In the genomic region with DNA sequence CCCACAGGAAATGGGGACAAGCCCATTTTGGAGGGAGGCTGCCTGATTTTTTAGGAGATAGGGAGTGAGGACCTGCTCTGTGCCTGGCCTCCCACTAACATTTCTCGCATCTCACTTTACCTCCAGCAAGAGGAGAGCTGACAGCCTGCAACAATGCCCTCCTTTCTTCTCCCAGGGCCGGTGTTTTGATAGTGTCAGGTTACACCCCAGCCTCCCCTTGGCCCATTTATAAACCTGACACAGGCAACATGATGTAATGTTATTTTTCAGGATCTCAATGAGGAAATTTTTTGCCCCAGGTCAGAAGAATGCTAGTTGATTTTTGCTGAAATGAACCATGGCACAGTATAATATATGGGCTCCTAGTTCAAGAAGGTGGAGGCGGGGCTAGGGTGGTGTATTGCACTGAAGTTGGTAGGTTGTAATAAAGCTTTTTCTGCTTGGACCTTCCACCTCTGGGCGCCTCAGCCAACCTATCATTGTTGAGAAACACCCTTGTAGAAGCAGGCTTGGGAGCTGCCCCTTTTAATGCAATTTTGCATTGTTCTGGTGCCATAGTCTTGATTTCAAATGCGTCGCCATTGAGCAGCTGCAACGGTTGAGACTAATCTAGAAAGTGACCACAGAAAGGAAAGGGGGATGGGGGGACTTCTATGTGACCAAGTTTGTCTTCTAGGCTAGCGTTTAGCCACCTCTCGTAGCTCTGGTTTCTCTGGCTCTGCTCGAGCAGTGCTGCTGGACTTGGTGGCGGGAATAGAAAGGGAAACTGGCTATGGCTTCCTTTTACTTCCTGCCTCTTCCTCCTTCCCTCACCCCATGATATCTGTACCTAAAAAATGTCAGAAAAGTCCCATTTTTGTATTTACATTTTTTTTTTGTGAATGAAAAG, we compare ENCODE assay signal across 9 cellular contexts. TPM values are rescaled to one million over a fixed set of nuclear protein-coding genes. Genes with fewer than 3 reads are reported as not detected.
DNase-seq lines count a peak whose midpoint lies in the region; ATAC-seq, FAIRE-seq and TF ChIP-seq lines count a peak whose summit lies in the region.
"Had no signal": no experiment of that assay in that cellular context is flagged by ENCODE, and none has a peak within 500 bp of the region (broad histone marks: within the 10 kb centered on the region; RNA-seq: fewer than 3 reads in every experiment).

No MANE protein-coding gene starts in this region.

- intact Hi-C loops in left colon (cut with DNase I, micrococcal nuclease) = no loop called here

- H3K4me1 ChIP-seq in A549 = peaks cover 66% of the 10 kb centered on the region

- no peak for TF ChIP-seq CTCF in A549 (IDR thresholded peaks at IDR 0.05)

- H3K4me3 ChIP-seq in A549 = no peak overlapping the region
- H3K4me3 ChIP-seq: BLaER1 treated with 17β-estradiol and CSF1 and Interleukin-3, amounts not matched to agents 10 nM and 100 nM had no signal

- no peak for TF ChIP-seq POLR2A in A549 (IDR thresholded peaks at IDR 0.05; ENCODE audit: low read length)

- no peaks in the 10 kb centered on the region for H3K9me3 ChIP-seq in A549
- H3K9me3 ChIP-seq: BLaER1 treated with 17β-estradiol and CSF1 and Interleukin-3, amounts not matched to agents 10 nM and 100 nM had no signal

- no peak for FAIRE-seq in A549 (lab: Jason Lieb, UNC)

- WGBS in A549 (ENCODE audit: missing lambda C conversion rate) = 64% methylated on average over 11 of the region's 11 CpGs

- H3K27ac ChIP-seq in A549 = peak overlapping the region; percentile 47 to 83; a peak in 5 of 6 replicates
- H3K27ac ChIP-seq: BLaER1 treated with 17β-estradiol and CSF1 and Interleukin-3, amounts not matched to agents 10 nM and 100 nM had no signal

- peak; percentile 29 to 73 for DNase-seq in A549 (ENCODE audit: low read depth in 1 of 2, low spot score in 1 of 2)
- DNase-seq in NCI-H1417 treated with DMSO at 0.1 percent for 48 hours (lab: John Stamatoyannopoulos, UW) = peak; percentile 46
- peak; percentile 94 for DNase-seq in astrocyte of the hippocampus (ENCODE audit: low read depth, low spot score)
- DNase-seq in left colon = peak; percentile 78
- no peak for DNase-seq in HUDEP-2 (lab: John Stamatoyannopoulos, UW; ENCODE audit: unreplicated experiment in 76 of 76)
- DNase-seq in ureter (ENCODE audit: low spot score) = no peak
- no peak for DNase-seq in inferior parietal cortex (ENCODE audit: extremely low spot score)

- CTCF ChIA-PET in A549 (lab: Yijun Ruan, JAX) = interaction anchor here (0.6 to 1.7 kb wide), 3 partner anchors 21 to 175 kb away, joined by 3 to 4 read pairs (median 4); no protein-coding TSS in a partner anchor

- TF ChIP-seq RAD21 in A549 (conservative IDR thresholded peaks at IDR 0.05 in 1 of 2, IDR thresholded peaks at IDR 0.05 in 1 of 2) = no peak

- POLR2A ChIA-PET in A549 (lab: Yijun Ruan, JAX) = interaction anchor here (0.7 to 2.2 kb wide), 3 partner anchors 8 to 164 kb away, joined by 3 to 6 read pairs (median 3); a partner anchor contains a TSS

- peak overlapping the region; percentile 62 for H3K4me2 ChIP-seq in A549
- H3K4me2 ChIP-seq: BLaER1 treated with 17β-estradiol and CSF1 and Interleukin-3, amounts not matched to agents 10 nM and 100 nM had no signal

- ATAC-seq in A549 (peak; percentile 77 to 84), left colon (peak; percentile 84), HG03196 (IDR thresholded peaks at IDR 0.05; ENCODE audit: unreplicated experiment) (no peak)

- peak; percentile 20 to 30; a peak in 2 of 5 replicates for TF ChIP-seq EP300 in A549 (IDR thresholded peaks at IDR 0.05)

TF ChIP-seq in A549, 52 proteins besides CTCF, POLR2A, EP300 and RAD21 (continues in another document):
- TF ChIP-seq HOXB5 (CRISPR knock-in tag; IDR thresholded peaks at IDR 0.05) = 0 out of 2 replicates have a peak, but pooled peaks have one; percentile 35
- TF ChIP-seq HDAC2 (IDR thresholded peaks at IDR 0.05) = no peak
- no peak for TF ChIP-seq CHD2 (IDR thresholded peaks at IDR 0.05; ENCODE audit: low read length, partially characterized antibody)
- TF ChIP-seq, protein P1, sequence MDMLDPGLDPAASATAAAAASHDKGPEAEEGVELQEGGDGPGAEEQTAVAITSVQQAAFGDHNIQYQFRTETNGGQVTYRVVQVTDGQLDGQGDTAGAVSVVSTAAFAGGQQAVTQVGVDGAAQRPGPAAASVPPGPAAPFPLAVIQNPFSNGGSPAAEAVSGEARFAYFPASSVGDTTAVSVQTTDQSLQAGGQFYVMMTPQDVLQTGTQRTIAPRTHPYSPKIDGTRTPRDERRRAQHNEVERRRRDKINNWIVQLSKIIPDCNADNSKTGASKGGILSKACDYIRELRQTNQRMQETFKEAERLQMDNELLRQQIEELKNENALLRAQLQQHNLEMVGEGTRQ (IDR thresholded peaks at IDR 0.05) = no peak
- TF ChIP-seq, protein P2, sequence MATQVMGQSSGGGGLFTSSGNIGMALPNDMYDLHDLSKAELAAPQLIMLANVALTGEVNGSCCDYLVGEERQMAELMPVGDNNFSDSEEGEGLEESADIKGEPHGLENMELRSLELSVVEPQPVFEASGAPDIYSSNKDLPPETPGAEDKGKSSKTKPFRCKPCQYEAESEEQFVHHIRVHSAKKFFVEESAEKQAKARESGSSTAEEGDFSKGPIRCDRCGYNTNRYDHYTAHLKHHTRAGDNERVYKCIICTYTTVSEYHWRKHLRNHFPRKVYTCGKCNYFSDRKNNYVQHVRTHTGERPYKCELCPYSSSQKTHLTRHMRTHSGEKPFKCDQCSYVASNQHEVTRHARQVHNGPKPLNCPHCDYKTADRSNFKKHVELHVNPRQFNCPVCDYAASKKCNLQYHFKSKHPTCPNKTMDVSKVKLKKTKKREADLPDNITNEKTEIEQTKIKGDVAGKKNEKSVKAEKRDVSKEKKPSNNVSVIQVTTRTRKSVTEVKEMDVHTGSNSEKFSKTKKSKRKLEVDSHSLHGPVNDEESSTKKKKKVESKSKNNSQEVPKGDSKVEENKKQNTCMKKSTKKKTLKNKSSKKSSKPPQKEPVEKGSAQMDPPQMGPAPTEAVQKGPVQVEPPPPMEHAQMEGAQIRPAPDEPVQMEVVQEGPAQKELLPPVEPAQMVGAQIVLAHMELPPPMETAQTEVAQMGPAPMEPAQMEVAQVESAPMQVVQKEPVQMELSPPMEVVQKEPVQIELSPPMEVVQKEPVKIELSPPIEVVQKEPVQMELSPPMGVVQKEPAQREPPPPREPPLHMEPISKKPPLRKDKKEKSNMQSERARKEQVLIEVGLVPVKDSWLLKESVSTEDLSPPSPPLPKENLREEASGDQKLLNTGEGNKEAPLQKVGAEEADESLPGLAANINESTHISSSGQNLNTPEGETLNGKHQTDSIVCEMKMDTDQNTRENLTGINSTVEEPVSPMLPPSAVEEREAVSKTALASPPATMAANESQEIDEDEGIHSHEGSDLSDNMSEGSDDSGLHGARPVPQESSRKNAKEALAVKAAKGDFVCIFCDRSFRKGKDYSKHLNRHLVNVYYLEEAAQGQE (IDR thresholded peaks at IDR 0.05) = no peak
- TF ChIP-seq CBX8 (IDR thresholded peaks at IDR 0.05) = no peak
- no peak for TF ChIP-seq SREBF2 (IDR thresholded peaks at IDR 0.05)
- TF ChIP-seq SMC3 (IDR thresholded peaks at IDR 0.05) = 0 out of 3 replicates have a peak, but pooled peaks have one; percentile 9
- TF ChIP-seq, protein P3, sequence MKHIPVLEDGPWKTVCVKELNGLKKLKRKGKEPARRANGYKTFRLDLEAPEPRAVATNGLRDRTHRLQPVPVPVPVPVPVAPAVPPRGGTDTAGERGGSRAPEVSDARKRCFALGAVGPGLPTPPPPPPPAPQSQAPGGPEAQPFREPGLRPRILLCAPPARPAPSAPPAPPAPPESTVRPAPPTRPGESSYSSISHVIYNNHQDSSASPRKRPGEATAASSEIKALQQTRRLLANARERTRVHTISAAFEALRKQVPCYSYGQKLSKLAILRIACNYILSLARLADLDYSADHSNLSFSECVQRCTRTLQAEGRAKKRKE (CRISPR knock-in tag; IDR thresholded peaks at IDR 0.05; ENCODE audit: low read depth) = no peak
- TF ChIP-seq NR3C1 (IDR thresholded peaks at IDR 0.05) = no peak
- TF ChIP-seq CEBPB (IDR thresholded peaks at IDR 0.05) = peak; percentile 20 to 65; a peak in 2 of 4 replicates
- no peak for TF ChIP-seq TFCP2L1 (CRISPR knock-in tag; IDR thresholded peaks at IDR 0.05)
- no peak for TF ChIP-seq HOXB13 (CRISPR knock-in tag; IDR thresholded peaks at IDR 0.05; ENCODE audit: low read depth)
- TF ChIP-seq NPAS2 (CRISPR knock-in tag; IDR thresholded peaks at IDR 0.05; ENCODE audit: borderline replicate concordance) = no peak
- TF ChIP-seq, protein P4, sequence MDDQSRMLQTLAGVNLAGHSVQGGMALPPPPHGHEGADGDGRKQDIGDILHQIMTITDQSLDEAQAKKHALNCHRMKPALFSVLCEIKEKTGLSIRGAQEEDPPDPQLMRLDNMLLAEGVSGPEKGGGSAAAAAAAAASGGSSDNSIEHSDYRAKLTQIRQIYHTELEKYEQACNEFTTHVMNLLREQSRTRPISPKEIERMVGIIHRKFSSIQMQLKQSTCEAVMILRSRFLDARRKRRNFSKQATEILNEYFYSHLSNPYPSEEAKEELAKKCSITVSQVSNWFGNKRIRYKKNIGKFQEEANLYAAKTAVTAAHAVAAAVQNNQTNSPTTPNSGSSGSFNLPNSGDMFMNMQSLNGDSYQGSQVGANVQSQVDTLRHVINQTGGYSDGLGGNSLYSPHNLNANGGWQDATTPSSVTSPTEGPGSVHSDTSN (IDR thresholded peaks at IDR 0.05) = no peak
- TF ChIP-seq ZSCAN20 (CRISPR knock-in tag; IDR thresholded peaks at IDR 0.05) = no peak
- TF ChIP-seq RNF2 (IDR thresholded peaks at IDR 0.05; ENCODE audit: borderline replicate concordance, low read depth) = no peak
- TF ChIP-seq NFE2L2 (conservative IDR thresholded peaks at IDR 0.05; ENCODE audit: low read length) = no peak
- TF ChIP-seq ESRRA (IDR thresholded peaks at IDR 0.05; ENCODE audit: borderline replicate concordance, low read length) = no peak
- TF ChIP-seq, protein P5, sequence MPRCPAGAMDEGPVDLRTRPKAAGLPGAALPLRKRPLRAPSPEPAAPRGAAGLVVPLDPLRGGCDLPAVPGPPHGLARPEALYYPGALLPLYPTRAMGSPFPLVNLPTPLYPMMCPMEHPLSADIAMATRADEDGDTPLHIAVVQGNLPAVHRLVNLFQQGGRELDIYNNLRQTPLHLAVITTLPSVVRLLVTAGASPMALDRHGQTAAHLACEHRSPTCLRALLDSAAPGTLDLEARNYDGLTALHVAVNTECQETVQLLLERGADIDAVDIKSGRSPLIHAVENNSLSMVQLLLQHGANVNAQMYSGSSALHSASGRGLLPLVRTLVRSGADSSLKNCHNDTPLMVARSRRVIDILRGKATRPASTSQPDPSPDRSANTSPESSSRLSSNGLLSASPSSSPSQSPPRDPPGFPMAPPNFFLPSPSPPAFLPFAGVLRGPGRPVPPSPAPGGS (IDR thresholded peaks at IDR 0.05) = no peak

RNA-seq across cellular contexts. Expression of a gene that starts 53.0 kb away (rescaled TPM):
- polyA plus RNA-seq in A549 (2011; rRNA removed) (61.5 and 62.8 TPM in 2 replicates), A549 (2017; fragmentation: RNase III; extraction: RNeasy Plus Mini Kit Qiagen cat#74134 plus additional on column Dnase treatment) (46.5 to 53.4 TPM (median 47.8 TPM) in 3 replicates)
- 32.7 and 37.4 TPM in 2 replicates for polyA plus RNA-seq in A549 (2012; cell fraction: cytosol; rRNA removed)
- 28.1 and 30.0 TPM in 2 replicates for polyA plus RNA-seq in A549 (2012; cell fraction: nucleus; rRNA removed)
- polyA minus RNA-seq in A549 (2011; rRNA and poly(A)+ RNA removed) = 101 and 102 TPM in 2 replicates
- total RNA-seq in left colon (10 to 100 TPM; 55.4 to 56.2 TPM), ureter (169 TPM)

Comparison
In these comparisons a context has a peak if more than half of its experiments do, and no peak if none do; other contexts are left out.
1. DNase-seq: peak in A549 (2 of 2), NCI-H1417 treated with DMSO at 0.1 percent for 48 hours (single experiment), astrocyte of the hippocampus (single experiment) and left colon (2 of 2); none in HUDEP-2 (0 of 76), ureter (single experiment) and inferior parietal cortex (single experiment).